Comparison of ENCODE assay signal across 8 cellular contexts in the genomic region with DNA sequence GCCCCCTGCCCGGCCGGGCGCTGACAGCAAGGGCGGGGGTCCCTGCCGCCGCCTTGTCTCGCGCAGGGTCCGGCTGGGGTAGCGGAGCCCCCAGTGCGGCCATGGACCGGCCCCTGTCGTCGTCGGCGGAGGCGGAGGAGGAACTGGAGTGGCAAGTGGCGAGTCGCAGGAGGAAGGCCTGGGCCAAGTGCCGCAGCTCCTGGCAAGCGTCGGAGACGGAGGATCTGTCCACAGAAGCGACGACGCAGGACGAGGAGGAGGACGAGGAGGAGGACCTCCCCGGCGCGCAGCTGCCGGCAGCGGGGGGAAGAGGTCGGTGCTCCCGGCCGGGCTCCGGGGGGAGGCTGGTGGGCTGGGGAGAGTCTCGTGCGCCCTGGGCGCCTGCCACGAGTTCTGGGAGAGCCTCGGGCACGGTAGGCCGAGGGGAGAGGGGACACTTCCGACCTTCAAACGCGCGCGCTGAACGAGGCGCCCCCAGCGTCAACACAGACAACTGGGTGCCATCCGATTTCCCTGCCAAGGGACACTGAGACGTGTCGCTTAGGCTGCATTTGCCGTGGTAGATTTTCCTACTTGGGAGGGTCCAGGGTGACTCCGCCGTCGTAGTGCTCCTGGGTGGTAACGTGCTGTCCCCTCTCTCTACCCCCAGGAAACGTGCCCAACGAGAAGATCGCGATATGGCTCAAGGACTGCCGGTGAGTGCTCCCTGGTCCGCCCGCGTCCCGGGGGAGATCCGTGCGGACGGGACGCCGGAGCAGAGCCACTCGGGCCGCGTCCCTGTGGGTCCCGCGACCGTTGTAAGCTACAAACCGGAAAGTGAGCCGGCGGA. TPM values are rescaled to one million over a fixed set of nuclear protein-coding genes. Genes with fewer than 3 reads are reported as not detected.
DNase-seq lines count a peak whose midpoint lies in the region; ATAC-seq, FAIRE-seq and TF ChIP-seq lines count a peak whose summit lies in the region.

No MANE protein-coding gene starts in this region.

- TF ChIP-seq POLR2A in GM12891 (IDR thresholded peaks at IDR 0.05; ENCODE audit: low read depth, low read length) (no peak), sigmoid colon (IDR thresholded peaks at IDR 0.05) (peak; percentile 21 to 44)

- no peaks in the 10 kb centered on the region for H3K27me3 ChIP-seq in ascending aorta
- no peaks in the 10 kb centered on the region for H3K27me3 ChIP-seq in sigmoid colon

- intact Hi-C loops in ascending aorta (cut with DNase I), result loop anchor here (5.0 to 10.0 kb wide), 5 partner anchors 80 to 1145 kb away; partner anchors contain the start of genes DNAJC10 and NCKAP1
- intact Hi-C loops in sigmoid colon (cut with DNase I), result loop anchor here (5.0 to 10.0 kb wide), 3 partner anchors 183 to 1885 kb away; partner anchors contain the start of genes CWC22 and UBE2E3

- H3K9me3 ChIP-seq in ascending aorta (no peaks in the 10 kb centered on the region), sigmoid colon (no peaks in the 10 kb centered on the region)

- FAIRE-seq in GM12891 (lab: Jason Lieb, UNC), result peak; percentile 83

- H3K4me3 ChIP-seq in ascending aorta (peak overlapping the region; percentile 94 to 99), sigmoid colon (peak overlapping the region; percentile 91 to 98 (median 94))

- no peak for TF ChIP-seq EP300 in sigmoid colon (IDR thresholded peaks at IDR 0.05)

- H3K4me1 ChIP-seq in ascending aorta, result peaks cover 0 to 34% of the 10 kb centered on the region in 2 donors
- peaks cover 0 to 55% (median 34%) of the 10 kb centered on the region in 4 donors for H3K4me1 ChIP-seq in sigmoid colon

- DNase-seq in GM12891 (ENCODE audit: insufficient read length, low spot score) (peak; percentile 36), MV-4-11 (lab: John Stamatoyannopoulos, UW) (peak; percentile 65), T-helper 2 cell (peak; percentile 17 to 83 (median 42)), ascending aorta (ENCODE audit: low spot score in 2 of 2) (peak; percentile 30 to 79), hippocampal formation (lab: John Stamatoyannopoulos, UW) (peak; percentile 79 to 82), sigmoid colon (peak; percentile 86), GOT3 (lab: John Stamatoyannopoulos, UW) (no peak)

- H3K27ac ChIP-seq in ascending aorta (peak overlapping the region; percentile 100), sigmoid colon (peak overlapping the region; percentile 94 to 99 (median 96))

- TF ChIP-seq CTCF in ascending aorta (IDR thresholded peaks at IDR 0.05) (peak in 1 of 3 experiments; percentile 12), sigmoid colon (IDR thresholded peaks at IDR 0.05) (no peak)

- WGBS in sigmoid colon, 2 donors, result 0 to 1% methylated on average over 83 of the region's 83 CpGs

- no peaks in the 10 kb centered on the region for H3K36me3 ChIP-seq in ascending aorta
- H3K36me3 ChIP-seq in sigmoid colon, result no peaks in the 10 kb centered on the region

- ATAC-seq in HG02571 (IDR thresholded peaks at IDR 0.05; ENCODE audit: unreplicated experiment), result peak; percentile 49

TF ChIP-seq in GM12891, 5 proteins besides CTCF, POLR2A, EP300 and RAD21:
- TF ChIP-seq TAF1 (IDR thresholded peaks at IDR 0.05; ENCODE audit: low read depth, low read length) (no peak), POLR2AphosphoS5 (IDR thresholded peaks at IDR 0.05; ENCODE audit: low read depth, low read length) (no peak), POU2F2 (IDR thresholded peaks at IDR 0.05; ENCODE audit: low read depth, low read length) (no peak), SPI1 (IDR thresholded peaks at IDR 0.05; ENCODE audit: low read depth, low read length) (no peak), PAX5 (IDR thresholded peaks at IDR 0.05; ENCODE audit: insufficient read depth, low read length, severe bottlenecking) (no peak)

RNA-seq across cellular contexts. Expression of gene ITPRID2, which starts 0.7 kb away (rescaled TPM):
- 5.8 TPM for polyA plus RNA-seq in GM12891 (2012; ENCODE audit: low read depth, missing spikeins)
- total RNA-seq in ascending aorta (50.9 TPM), sigmoid colon (100 to 1,000 TPM in 1 of 4 donors, 10 to 100 TPM in 3; 70.9 to 129 (median 81.2) TPM)
- 100 to 1,000 TPM in 2 of 3 donors, 10 to 100 TPM in 1; 75.7 to 135 (median 116) TPM for polyA plus RNA-seq in sigmoid colon
